In genomic region chr9:91727316-91727861, GRCh38 we compare ENCODE assay signal across 7 cellular contexts.
DNase-seq lines count a peak whose midpoint lies in the region; ATAC-seq and TF ChIP-seq lines count a peak whose summit lies in the region.

No MANE protein-coding gene starts in this region.

- H3K36me3 ChIP-seq in cardiac muscle cell, result peaks cover 38% of the 10 kb centered on the region
- no peaks in the 10 kb centered on the region for H3K36me3 ChIP-seq in prostate gland

- TF ChIP-seq POLR2A in prostate gland (IDR thresholded peaks at IDR 0.05), result no peak

- peaks cover 4% of the 10 kb centered on the region for H3K27me3 Mint-ChIP-seq in activated T-cell treated with anti-CD3 and anti-CD28 coated beads, Interleukin-2, amount 50 U/mL, for 4 hours (ENCODE audit: low read depth)

- TF ChIP-seq CTCF in cardiac muscle cell (IDR thresholded peaks at IDR 0.05; ENCODE audit: low read depth, low read length) (peak; percentile 70), prostate gland (IDR thresholded peaks at IDR 0.05) (peak in 3 of 4 experiments; percentile 47 to 55 (median 47))

- H3K4me1 ChIP-seq in cardiac muscle cell (ENCODE audit: low read depth) (no peaks in the 10 kb centered on the region), prostate gland (replicated peaks) (peaks cover 3% of the 10 kb centered on the region)

- intact Hi-C loops in prostate gland (cut with DNase I), result loop anchor here (5.0 kb wide), 1 partner anchor 810 kb away; no protein-coding TSS in a partner anchor

- no peaks in the 10 kb centered on the region for H3K4me1 Mint-ChIP-seq in activated T-cell treated with anti-CD3 and anti-CD28 coated beads, Interleukin-2, amount 50 U/mL, for 4 hours (ENCODE audit: low read depth)

- ATAC-seq in GM21786 (IDR thresholded peaks at IDR 0.05; ENCODE audit: unreplicated experiment) (peak; percentile 60), GM21526 (IDR thresholded peaks at IDR 0.05; ENCODE audit: low FRiP score, unreplicated experiment) (no peak)
- ATAC-seq in activated T-cell treated with anti-CD3 and anti-CD28 coated beads, Interleukin-2, amount 50 U/mL, for 4 hours, result peak; percentile 75 to 80

- H3K27ac ChIP-seq in cardiac muscle cell (no peak overlapping the region), prostate gland (no peak overlapping the region)

- H3K27me3 ChIP-seq in cardiac muscle cell, result no peaks in the 10 kb centered on the region
- H3K27me3 ChIP-seq in prostate gland (replicated peaks; ENCODE audit: insufficient read depth), result no peaks in the 10 kb centered on the region

- DNase-seq in DMS79 (lab: John Stamatoyannopoulos, UW) (peak; percentile 3), NCI-H1930 (lab: John Stamatoyannopoulos, UW) (peak; percentile 3 to 17), cardiac muscle cell (ENCODE audit: low read depth in 1 of 2, low spot score in 1 of 2) (peak; percentile 54 to 78), prostate gland (ENCODE audit: low spot score) (no peak)
- DNase-seq in activated T-cell treated with anti-CD3 and anti-CD28 coated beads, Interleukin-2, amount 50 U/mL, for 4 hours, result no peak

- 77% methylated on average over 7 of the region's 7 CpGs for WGBS in prostate gland

- H3K9me3 ChIP-seq in cardiac muscle cell (ENCODE audit: low read depth), result no peaks in the 10 kb centered on the region
- H3K9me3 ChIP-seq in prostate gland, result no peaks in the 10 kb centered on the region

- H3K36me3 Mint-ChIP-seq in activated T-cell treated with anti-CD3 and anti-CD28 coated beads, Interleukin-2, amount 50 U/mL, for 4 hours (ENCODE audit: insufficient read depth), result no peaks in the 10 kb centered on the region

- H3K9me3 Mint-ChIP-seq in activated T-cell treated with anti-CD3 and anti-CD28 coated beads, Interleukin-2, amount 50 U/mL, for 4 hours, result no peaks in the 10 kb centered on the region

- H3K4me3 Mint-ChIP-seq in activated T-cell treated with anti-CD3 and anti-CD28 coated beads, Interleukin-2, amount 50 U/mL, for 4 hours, result no peak overlapping the region

- H3K4me3 ChIP-seq in cardiac muscle cell (no peak overlapping the region), prostate gland (no peak overlapping the region)

Comparison
In these comparisons a context has a peak if more than half of its experiments do, and no peak if none do; other contexts are left out.
1. DNase-seq: peak in DMS79 (single experiment), NCI-H1930 (2 of 2) and cardiac muscle cell (2 of 2); none in activated T-cell treated with anti-CD3 and anti-CD28 coated beads, Interleukin-2, amount 50 U/mL, for 4 hours (single experiment) and prostate gland (single experiment).